Comparison of ENCODE assay signal across 9 cellular contexts in genomic region chr22:35314161-35314942, GRCh38. TPM values are rescaled to one million over a fixed set of nuclear protein-coding genes. Genes with fewer than 3 reads are reported as not detected.
DNase-seq lines count a peak whose midpoint lies in the region; ATAC-seq and FAIRE-seq lines count a peak whose summit lies in the region.
"Had no signal": no experiment of that assay in that cellular context is flagged by ENCODE, and none has a peak within 500 bp of the region (broad histone marks: within the 10 kb centered on the region; RNA-seq: fewer than 3 reads in every experiment).

No MANE protein-coding gene starts in this region.

- peaks cover 2% of the 10 kb centered on the region for H3K36me3 Mint-ChIP-seq in T-helper 17 cell (ENCODE audit: low read depth)
- peaks cover 12% of the 10 kb centered on the region for H3K36me3 Mint-ChIP-seq in stimulated activated effector memory CD8-positive, alpha-beta T cell treated with anti-CD3 and anti-CD28 coated beads, Interleukin-12 subunit alpha, Interleukin-12 subunit beta, amount 100 ng/mL, for 72 hours

- intact Hi-C loops in left cardiac atrium (cut with DNase I) = no loop called here

- no peaks in the 10 kb centered on the region for H3K9me3 Mint-ChIP-seq in stimulated activated effector memory CD8-positive, alpha-beta T cell treated with anti-CD3 and anti-CD28 coated beads, Interleukin-12 subunit alpha, Interleukin-12 subunit beta, amount 100 ng/mL, for 72 hours

- H3K27me3 Mint-ChIP-seq in T-helper 17 cell = no peaks in the 10 kb centered on the region

- FAIRE-seq in frontal cortex (lab: Jason Lieb, UNC) = no peak

- peak overlapping the region; percentile 80 for H3K27ac Mint-ChIP-seq in T-helper 17 cell
- peak overlapping the region; percentile 86 for H3K27ac Mint-ChIP-seq in stimulated activated effector memory CD8-positive, alpha-beta T cell treated with anti-CD3 and anti-CD28 coated beads, Interleukin-12 subunit alpha, Interleukin-12 subunit beta, amount 100 ng/mL, for 72 hours

- no peak for ATAC-seq in T-helper 17 cell
- peak; percentile 18 to 23 for ATAC-seq in left cardiac atrium
- ATAC-seq in stimulated activated effector memory CD8-positive, alpha-beta T cell treated with anti-CD3 and anti-CD28 coated beads, Interleukin-12 subunit alpha, Interleukin-12 subunit beta, amount 100 ng/mL, for 72 hours = no peak
- no peak for ATAC-seq in HG03432 (IDR thresholded peaks at IDR 0.05; ENCODE audit: unreplicated experiment)

- H3K4me3 Mint-ChIP-seq in T-helper 17 cell = peak overlapping the region; percentile 78
- H3K4me3 Mint-ChIP-seq in stimulated activated effector memory CD8-positive, alpha-beta T cell treated with anti-CD3 and anti-CD28 coated beads, Interleukin-12 subunit alpha, Interleukin-12 subunit beta, amount 100 ng/mL, for 72 hours = no peak overlapping the region

- DNase-seq in NCI-H2171 treated with DMSO at 0.1 percent for 48 hours (lab: John Stamatoyannopoulos, UW) (peak; percentile 32), NCI-H2171 (lab: John Stamatoyannopoulos, UW) (no peak), T-helper 17 cell (no peak), left cardiac atrium (no peak), frontal cortex (ENCODE audit: low spot score in 2 of 2) (no peak), NCI-H146 treated with DMSO at 0.1 percent for 48 hours (lab: John Stamatoyannopoulos, UW; ENCODE audit: unreplicated experiment) (no peak)
- DNase-seq in stimulated activated effector memory CD8-positive, alpha-beta T cell treated with anti-CD3 and anti-CD28 coated beads, Interleukin-12 subunit alpha, Interleukin-12 subunit beta, amount 100 ng/mL, for 72 hours (ENCODE audit: low spot score in 2 of 2) = no peak
- DNase-seq: amygdala had no signal

- peaks cover 50% of the 10 kb centered on the region for H3K4me1 Mint-ChIP-seq in T-helper 17 cell
- H3K4me1 Mint-ChIP-seq in stimulated activated effector memory CD8-positive, alpha-beta T cell treated with anti-CD3 and anti-CD28 coated beads, Interleukin-12 subunit alpha, Interleukin-12 subunit beta, amount 100 ng/mL, for 72 hours = peaks cover 55% of the 10 kb centered on the region

- no peaks in the 10 kb centered on the region for H3K9me3 ChIP-seq in T-helper 17 cell (ENCODE audit: control insufficient read depth, low read length, poor library complexity, severe bottlenecking)

RNA-seq across cellular contexts. Expression of gene TOM1, which starts 14.7 kb away (rescaled TPM):
- 100 to 1,000 TPM; 166 to 178 TPM for total RNA-seq in T-helper 17 cell
- total RNA-seq in left cardiac atrium = 10 to 100 TPM; 45.1 to 57.9 TPM
- 6.9 TPM for total RNA-seq in frontal cortex

RNA-seq across cellular contexts. Expression of gene HMGXB4, which starts 57.1 kb away (rescaled TPM):
- total RNA-seq in T-helper 17 cell (10 to 100 TPM; 37.1 to 42.4 TPM), left cardiac atrium (10 to 100 TPM in 1 of 2 donors, 1 to 10 TPM in 1; 8.8 to 10.3 TPM), frontal cortex (22.0 TPM)

Comparison
In these comparisons a context has a peak if more than half of its experiments do, and no peak if none do; other contexts are left out.
1. ATAC-seq: peak in left cardiac atrium (2 of 2); none in T-helper 17 cell (single experiment), stimulated activated effector memory CD8-positive, alpha-beta T cell treated with anti-CD3 and anti-CD28 coated beads, Interleukin-12 subunit alpha, Interleukin-12 subunit beta, amount 100 ng/mL, for 72 hours (single experiment) and HG03432 (single experiment).